In genomic region chr4:68948044-68948743, GRCh38 we compare ENCODE assay signal across 24 cellular contexts. TPM values are rescaled to one million over a fixed set of nuclear protein-coding genes. Genes with fewer than 3 reads are reported as not detected.
DNase-seq lines count a peak whose midpoint lies in the region; ATAC-seq and TF ChIP-seq lines count a peak whose summit lies in the region.
"Had no signal": no experiment of that assay in that cellular context is flagged by ENCODE, and none has a peak within 500 bp of the region (broad histone marks: within the 10 kb centered on the region; RNA-seq: fewer than 3 reads in every experiment).

No MANE protein-coding gene starts in this region.

- ATAC-seq in WTC11, result no peak
- no peak for ATAC-seq in HG02588 (IDR thresholded peaks at IDR 0.05; ENCODE audit: unreplicated experiment)

- POLR2A ChIA-PET in WTC11 (lab: Charles Lee), result no interaction called here

- no peaks in the 10 kb centered on the region for H3K27me3 Mint-ChIP-seq in WTC11 (ENCODE audit: low read depth)
- H3K27me3 Mint-ChIP-seq: CD4-positive, alpha-beta memory T cell had no signal

- peak overlapping the region; percentile 32 to 41 for H3K27ac ChIP-seq in liver (ENCODE audit: low read depth in 1 of 2, low read length in 2 of 2)
- H3K27ac ChIP-seq in tibial artery, result no peak overlapping the region
- H3K27ac ChIP-seq: BLaER1 treated with 17β-estradiol and CSF1 and Interleukin-3, amounts not matched to agents 10 nM and 100 nM; GM23248 had no signal

- H3K4me3 ChIP-seq in epithelial cell of proximal tubule (ENCODE audit: low read depth, low read length) (peak overlapping the region; percentile 51), liver (ENCODE audit: low read depth in 1 of 3, low read length in 3 of 3) (peak overlapping the region in 1 of 3 donors; percentile 48), tibial artery (no peak overlapping the region)
- H3K4me3 ChIP-seq: BLaER1 treated with 17β-estradiol and CSF1 and Interleukin-3, amounts not matched to agents 10 nM and 100 nM; GM23248; MG63 had no signal

- no peaks in the 10 kb centered on the region for H3K36me3 Mint-ChIP-seq in WTC11
- H3K36me3 Mint-ChIP-seq: CD4-positive, alpha-beta memory T cell had no signal

- DNase-seq in WTC11 (ENCODE audit: low spot score) (no peak), epithelial cell of proximal tubule (ENCODE audit: low read depth) (peak; percentile 86), renal cortical epithelial cell (ENCODE audit: low read depth) (peak; percentile 93), NCI-H1417 treated with DMSO at 0.1 percent for 48 hours (lab: John Stamatoyannopoulos, UW) (no peak), tibial artery (no peak), SKM-1 treated with dmso at 0.1 percent for 144 hours (lab: John Stamatoyannopoulos, UW; ENCODE audit: unreplicated experiment) (no peak)
- DNase-seq: CD4-positive, alpha-beta memory T cell; COR-L47; GM23248; H7; IMR-90; KG1; MG63; NCI-H1105 treated with DMSO at 0.1 percent for 48 hours; NCI-H2029; NCI-H446 treated with DMSO at 0.1 percent for 48 hours; NCI-H526 treated with DMSO at 0.1 percent for 48 hours; OCI-M1; SIG-M5; SK-N-SH had no signal

- H3K4me1 Mint-ChIP-seq in WTC11, result peaks cover 12% of the 10 kb centered on the region
- H3K4me1 Mint-ChIP-seq: CD4-positive, alpha-beta memory T cell had no signal

- H3K36me3 ChIP-seq in liver (ENCODE audit: control insufficient read depth in 4 of 4, insufficient read depth in 3 of 4, low read depth in 1 of 4, low read length in 3 of 4) (peaks cover 0 to 5% (median 0%) of the 10 kb centered on the region in 4 donors), tibial artery (no peaks in the 10 kb centered on the region)
- H3K36me3 ChIP-seq: BLaER1 treated with 17β-estradiol and CSF1 and Interleukin-3, amounts not matched to agents 10 nM and 100 nM; MG63 had no signal

- TF ChIP-seq CTCF in WTC11 (IDR thresholded peaks at IDR 0.05) (no peak), epithelial cell of proximal tubule (conservative IDR thresholded peaks at IDR 0.05; ENCODE audit: low read depth, low read length) (no peak), liver (IDR thresholded peaks at IDR 0.05; ENCODE audit: low read depth, low read length, missing input control) (no peak), tibial artery (IDR thresholded peaks at IDR 0.05) (no peak)

- H3K9me3 Mint-ChIP-seq in WTC11, result no peaks in the 10 kb centered on the region

- H3K9me3 ChIP-seq in liver (ENCODE audit: control insufficient read depth in 4 of 4, low read length in 3 of 4) (no peaks in the 10 kb centered on the region), tibial artery (no peaks in the 10 kb centered on the region)
- H3K9me3 ChIP-seq: BLaER1 treated with 17β-estradiol and CSF1 and Interleukin-3, amounts not matched to agents 10 nM and 100 nM; MG63; SK-N-SH had no signal

- H3K27ac Mint-ChIP-seq in WTC11, result no peak overlapping the region
- H3K27ac Mint-ChIP-seq: CD4-positive, alpha-beta memory T cell had no signal

- no peak overlapping the region for H3K9ac ChIP-seq in liver (ENCODE audit: low read depth in 1 of 2, low read length in 2 of 2)
- H3K9ac ChIP-seq: BLaER1 treated with 17β-estradiol and CSF1 and Interleukin-3, amounts not matched to agents 10 nM and 100 nM; GM23248; SK-N-SH had no signal

- H3K4me1 ChIP-seq in liver (ENCODE audit: control insufficient read depth in 4 of 4, insufficient read depth in 4 of 4, low read length in 3 of 4) (peaks cover 0 to 21% (median 4%) of the 10 kb centered on the region in 4 donors), tibial artery (no peaks in the 10 kb centered on the region)
- H3K4me1 ChIP-seq: BLaER1 treated with 17β-estradiol and CSF1 and Interleukin-3, amounts not matched to agents 10 nM and 100 nM had no signal

- intact Hi-C loops in tibial artery (cut with DNase I; ENCODE audit: low total_unique reads), result no loop called here

- H3K4me3 Mint-ChIP-seq in WTC11, result no peak overlapping the region
- H3K4me3 Mint-ChIP-seq: CD4-positive, alpha-beta memory T cell had no signal

- H3K27me3 ChIP-seq in liver (ENCODE audit: control insufficient read depth in 4 of 4, insufficient read depth in 4 of 4, low read length in 3 of 4), result no peaks in the 10 kb centered on the region
- H3K27me3 ChIP-seq in tibial artery, result no peaks in the 10 kb centered on the region
- H3K27me3 ChIP-seq: BLaER1 treated with 17β-estradiol and CSF1 and Interleukin-3, amounts not matched to agents 10 nM and 100 nM; MG63 had no signal

- CTCF ChIA-PET in WTC11 (lab: Charles Lee), result no interaction called here

- whole genome bisulfite sequencing in liver, result 61% methylated on average over 2 of the region's 2 CpGs

- peak in 1 of 2 donors; percentile 18 for TF ChIP-seq RAD21 in liver (IDR thresholded peaks at IDR 0.05)

TF ChIP-seq in WTC11, 78 proteins besides CTCF, POLR2A, EP300 and RAD21:
- TF ChIP-seq ELF4 (CRISPR knock-in tag; IDR thresholded peaks at IDR 0.05; ENCODE audit: low read depth) (no peak), FOXP4 (CRISPR knock-in tag; IDR thresholded peaks at IDR 0.05) (no peak), GTF2I (CRISPR knock-in tag; conservative IDR thresholded peaks at IDR 0.05) (no peak), GABPB1 (CRISPR knock-in tag; IDR thresholded peaks at IDR 0.05) (peak; percentile 94), GRHL2 (CRISPR knock-in tag; IDR thresholded peaks at IDR 0.05; ENCODE audit: insufficient replicate concordance, severe bottlenecking) (no peak)
- TF ChIP-seq, protein P1, sequence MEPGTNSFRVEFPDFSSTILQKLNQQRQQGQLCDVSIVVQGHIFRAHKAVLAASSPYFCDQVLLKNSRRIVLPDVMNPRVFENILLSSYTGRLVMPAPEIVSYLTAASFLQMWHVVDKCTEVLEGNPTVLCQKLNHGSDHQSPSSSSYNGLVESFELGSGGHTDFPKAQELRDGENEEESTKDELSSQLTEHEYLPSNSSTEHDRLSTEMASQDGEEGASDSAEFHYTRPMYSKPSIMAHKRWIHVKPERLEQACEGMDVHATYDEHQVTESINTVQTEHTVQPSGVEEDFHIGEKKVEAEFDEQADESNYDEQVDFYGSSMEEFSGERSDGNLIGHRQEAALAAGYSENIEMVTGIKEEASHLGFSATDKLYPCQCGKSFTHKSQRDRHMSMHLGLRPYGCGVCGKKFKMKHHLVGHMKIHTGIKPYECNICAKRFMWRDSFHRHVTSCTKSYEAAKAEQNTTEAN (CRISPR knock-in tag; IDR thresholded peaks at IDR 0.05), result no peak

TF ChIP-seq in liver, 16 proteins besides CTCF, POLR2A, EP300 and RAD21:
- TF ChIP-seq RXRA (IDR thresholded peaks at IDR 0.05) (peak; percentile 40 to 61), YY1 (IDR thresholded peaks at IDR 0.05) (peak; percentile 42), HNF4A (conservative IDR thresholded peaks at IDR 0.05) (peak; percentile 60 to 65), ZBTB33 (IDR thresholded peaks at IDR 0.05) (peak; percentile 24), GABPA (IDR thresholded peaks at IDR 0.05 in 1 of 2, conservative IDR thresholded peaks at IDR 0.05 in 1 of 2) (no peak), SP1 (IDR thresholded peaks at IDR 0.05) (peak; percentile 27), JUND (IDR thresholded peaks at IDR 0.05) (peak; percentile 22 to 34), FOXA2 (IDR thresholded peaks at IDR 0.05) (peak; percentile 25), TAF1 (conservative IDR thresholded peaks at IDR 0.05) (peak; percentile 28)
- TF ChIP-seq, protein P2, sequence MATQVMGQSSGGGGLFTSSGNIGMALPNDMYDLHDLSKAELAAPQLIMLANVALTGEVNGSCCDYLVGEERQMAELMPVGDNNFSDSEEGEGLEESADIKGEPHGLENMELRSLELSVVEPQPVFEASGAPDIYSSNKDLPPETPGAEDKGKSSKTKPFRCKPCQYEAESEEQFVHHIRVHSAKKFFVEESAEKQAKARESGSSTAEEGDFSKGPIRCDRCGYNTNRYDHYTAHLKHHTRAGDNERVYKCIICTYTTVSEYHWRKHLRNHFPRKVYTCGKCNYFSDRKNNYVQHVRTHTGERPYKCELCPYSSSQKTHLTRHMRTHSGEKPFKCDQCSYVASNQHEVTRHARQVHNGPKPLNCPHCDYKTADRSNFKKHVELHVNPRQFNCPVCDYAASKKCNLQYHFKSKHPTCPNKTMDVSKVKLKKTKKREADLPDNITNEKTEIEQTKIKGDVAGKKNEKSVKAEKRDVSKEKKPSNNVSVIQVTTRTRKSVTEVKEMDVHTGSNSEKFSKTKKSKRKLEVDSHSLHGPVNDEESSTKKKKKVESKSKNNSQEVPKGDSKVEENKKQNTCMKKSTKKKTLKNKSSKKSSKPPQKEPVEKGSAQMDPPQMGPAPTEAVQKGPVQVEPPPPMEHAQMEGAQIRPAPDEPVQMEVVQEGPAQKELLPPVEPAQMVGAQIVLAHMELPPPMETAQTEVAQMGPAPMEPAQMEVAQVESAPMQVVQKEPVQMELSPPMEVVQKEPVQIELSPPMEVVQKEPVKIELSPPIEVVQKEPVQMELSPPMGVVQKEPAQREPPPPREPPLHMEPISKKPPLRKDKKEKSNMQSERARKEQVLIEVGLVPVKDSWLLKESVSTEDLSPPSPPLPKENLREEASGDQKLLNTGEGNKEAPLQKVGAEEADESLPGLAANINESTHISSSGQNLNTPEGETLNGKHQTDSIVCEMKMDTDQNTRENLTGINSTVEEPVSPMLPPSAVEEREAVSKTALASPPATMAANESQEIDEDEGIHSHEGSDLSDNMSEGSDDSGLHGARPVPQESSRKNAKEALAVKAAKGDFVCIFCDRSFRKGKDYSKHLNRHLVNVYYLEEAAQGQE (IDR thresholded peaks at IDR 0.05), result no peak

RNA-seq across cellular contexts. Expression of gene UGT2A3, which starts 3.4 kb away (rescaled TPM):
- total RNA-seq in WTC11 (2021) (0.09 to 0.11 TPM (median 0.11 TPM) in 3 replicates), epithelial cell of proximal tubule (0.06 and 0.22 TPM in 2 replicates), liver (10 to 100 TPM; 16.3 to 41.4 TPM), renal cortical epithelial cell (33.3 and 72.8 TPM in 2 replicates)
- 10 to 100 TPM; 17.5 to 38.9 TPM for polyA plus RNA-seq in liver
- total RNA-seq: CD4-positive, alpha-beta memory T cell; GM23248; H7; IMR-90 had no signal
- polyA plus RNA-seq: AG04450; CD4-positive, alpha-beta memory T cell; GM23248; IMR-90; SK-N-SH had no signal

Comparison
In these comparisons a context has a peak if more than half of its experiments do, and no peak if none do; other contexts are left out.
1. DNase-seq: peak in epithelial cell of proximal tubule (single experiment) and renal cortical epithelial cell (single experiment); none in WTC11 (single experiment), NCI-H1417 treated with DMSO at 0.1 percent for 48 hours (single experiment), tibial artery (0 of 2) and SKM-1 treated with dmso at 0.1 percent for 144 hours (single experiment).
2. H3K27ac ChIP-seq: peak in liver (2 of 2); none in tibial artery (0 of 2).
3. RNA of gene UGT2A3, which starts 3.4 kb away (total RNA-seq): 33.3 to 72.8 TPM in renal cortical epithelial cell and 16.3 to 41.4 TPM in liver; 0.09 to 0.11 TPM in WTC11 and 0.06 to 0.22 TPM in epithelial cell of proximal tubule; every median in the first group is over 10 times any median in the second.